Comparison of ENCODE assay signal across 23 cellular contexts in the genomic region with DNA sequence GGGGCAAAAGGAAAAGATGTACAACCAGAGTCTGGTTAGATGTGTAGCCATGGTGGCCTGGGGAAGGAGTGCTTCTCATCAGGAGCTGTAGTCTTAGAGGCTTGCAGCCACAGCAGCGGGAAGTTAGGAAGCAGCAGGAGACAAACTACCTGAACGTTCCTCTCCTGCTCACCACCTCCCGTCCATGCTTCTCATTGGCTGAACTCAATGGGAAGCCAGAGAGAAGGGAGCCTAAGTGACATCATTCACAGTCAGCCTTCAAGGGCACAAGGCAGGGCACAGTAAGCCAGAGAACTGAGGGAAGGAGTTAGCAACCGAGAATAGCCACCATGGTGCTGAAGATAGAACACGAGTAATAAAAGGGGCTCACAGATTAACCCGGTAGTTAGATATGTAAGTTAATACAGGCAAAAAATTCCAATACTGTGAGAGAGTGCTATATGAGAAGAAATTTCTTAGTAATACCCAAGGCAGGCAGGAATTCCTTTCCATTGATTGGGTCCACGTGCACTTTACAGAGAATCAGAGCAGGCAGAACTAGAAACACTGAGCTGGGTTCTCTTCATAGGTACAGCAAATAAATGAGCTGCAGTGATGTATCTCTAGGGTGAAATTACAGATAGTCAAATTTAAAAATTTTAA.
"Had no signal": no experiment of that assay in that cellular context is flagged by ENCODE, and none has a peak within 500 bp of the region (broad histone marks: within the 10 kb centered on the region; RNA-seq: fewer than 3 reads in every experiment).

No MANE protein-coding gene starts in this region.

- H3K27me3 Mint-ChIP-seq: activated naive CD8-positive, alpha-beta T cell treated with anti-CD3 and anti-CD28 coated beads, Interleukin-2, amount 50 U/mL, for 24 hours; dendritic cell treated with granulocyte-macrophage colony-stimulating factor and Interleukin-4, amounts not matched to agents 40 ng/mL and 50 ng/mL, for 4 days; stimulated activated naive B cell treated with anti-CD40 and anti-IgM and Interleukin-4, amounts not matched to agents 10 μg/mL and 1 μg/mL and 100 μg/mL, for 72 hours; type B pancreatic cell had no signal

- H3K27ac ChIP-seq: gastrocnemius medialis, heart right ventricle, lower lobe of right lung, pancreas, SK-N-MC, VCaP had no signal

- H3K27ac Mint-ChIP-seq: activated naive CD4-positive, alpha-beta T cell treated with anti-CD3 and anti-CD28 coated beads for 36 hours; activated naive CD8-positive, alpha-beta T cell treated with anti-CD3 and anti-CD28 coated beads, Interleukin-2, amount 50 U/mL, for 24 hours; activated T-helper 2 cell treated with anti-CD3 and anti-CD28 coated beads, Interferon-gamma antibody, Interleukin-2, Interleukin-4, amounts not matched to agents 10 μg/mL and 5 μg/mL and 100 μg/mL, durations not matched to agents 14 hours and 24 hours and 36 hours; dendritic cell treated with granulocyte-macrophage colony-stimulating factor and Interleukin-4, amounts not matched to agents 40 ng/mL and 50 ng/mL, for 4 days; stimulated activated naive B cell treated with anti-CD40 and anti-IgM and Interleukin-4, amounts not matched to agents 10 μg/mL and 1 μg/mL and 100 μg/mL, for 72 hours; type B pancreatic cell had no signal

- H3K9me3 ChIP-seq: gastrocnemius medialis, heart right ventricle, lower lobe of right lung, pancreas had no signal

- H3K36me3 ChIP-seq: gastrocnemius medialis, heart right ventricle, lower lobe of right lung, pancreas had no signal

- ATAC-seq: activated naive CD8-positive, alpha-beta T cell treated with anti-CD3 and anti-CD28 coated beads, Interleukin-2, amount 50 U/mL, for 24 hours; gastrocnemius medialis; heart right ventricle; left colon; lower lobe of right lung; pancreas; stimulated activated naive B cell treated with anti-CD40 and anti-IgM and Interleukin-4, amounts not matched to agents 10 μg/mL and 1 μg/mL and 100 μg/mL, for 72 hours had no signal

- DNase-seq: activated CD4-positive, alpha-beta T cell treated with anti-CD3 and anti-CD28 coated beads, Interleukin-2, amount 50 U/mL, for 48 hours; activated naive CD4-positive, alpha-beta T cell treated with anti-CD3 and anti-CD28 coated beads for 36 hours; activated naive CD8-positive, alpha-beta T cell treated with anti-CD3 and anti-CD28 coated beads, Interleukin-2, amount 50 U/mL, for 24 hours; activated T-cell treated with anti-CD3 and anti-CD28 coated beads, Interleukin-2, amount 50 U/mL, for 1 hour; effector memory CD4-positive, alpha-beta T cell; gastrocnemius medialis; heart right ventricle; left colon; lower lobe of right lung; midbrain; pancreas; retina; stimulated activated CD4-positive, alpha-beta T cell treated with anti-CD3 and anti-CD28 coated beads, Interleukin-2, amount 100 ng/mL, for 48 hours; stimulated activated naive B cell treated with anti-CD40 and anti-IgM and Interleukin-4, amounts not matched to agents 10 μg/mL and 1 μg/mL and 100 μg/mL, for 72 hours; T-helper 1 cell; T1000 had no signal

- H3K4me3 ChIP-seq: gastrocnemius medialis, heart right ventricle, lower lobe of right lung, pancreas, SK-N-MC had no signal

- H3K27me3 ChIP-seq: gastrocnemius medialis, heart right ventricle, pancreas had no signal

- H3K36me3 Mint-ChIP-seq: stimulated activated naive B cell treated with anti-CD40 and anti-IgM and Interleukin-4, amounts not matched to agents 10 μg/mL and 1 μg/mL and 100 μg/mL, for 72 hours; type B pancreatic cell had no signal

- H3K4me1 Mint-ChIP-seq: activated naive CD8-positive, alpha-beta T cell treated with anti-CD3 and anti-CD28 coated beads, Interleukin-2, amount 50 U/mL, for 24 hours; stimulated activated naive B cell treated with anti-CD40 and anti-IgM and Interleukin-4, amounts not matched to agents 10 μg/mL and 1 μg/mL and 100 μg/mL, for 72 hours had no signal

- H3K4me3 Mint-ChIP-seq: activated naive CD4-positive, alpha-beta T cell treated with anti-CD3 and anti-CD28 coated beads for 36 hours; activated naive CD8-positive, alpha-beta T cell treated with anti-CD3 and anti-CD28 coated beads, Interleukin-2, amount 50 U/mL, for 24 hours; dendritic cell treated with granulocyte-macrophage colony-stimulating factor and Interleukin-4, amounts not matched to agents 40 ng/mL and 50 ng/mL, for 4 days; stimulated activated naive B cell treated with anti-CD40 and anti-IgM and Interleukin-4, amounts not matched to agents 10 μg/mL and 1 μg/mL and 100 μg/mL, for 72 hours; type B pancreatic cell had no signal

- H3K9me3 Mint-ChIP-seq: activated naive CD4-positive, alpha-beta T cell treated with anti-CD3 and anti-CD28 coated beads for 36 hours; activated T-helper 2 cell treated with anti-CD3 and anti-CD28 coated beads, Interferon-gamma antibody, Interleukin-2, Interleukin-4, amounts not matched to agents 10 μg/mL and 5 μg/mL and 100 μg/mL, durations not matched to agents 14 hours and 24 hours and 36 hours; dendritic cell treated with granulocyte-macrophage colony-stimulating factor and Interleukin-4, amounts not matched to agents 40 ng/mL and 50 ng/mL, for 4 days; type B pancreatic cell had no signal

- FAIRE-seq: astrocyte, bronchial epithelial cell, pancreas had no signal

- H3K4me1 ChIP-seq: gastrocnemius medialis, heart right ventricle, lower lobe of right lung, pancreas had no signal
